ENCODE assay signal across 17 cellular contexts in the genomic region with DNA sequence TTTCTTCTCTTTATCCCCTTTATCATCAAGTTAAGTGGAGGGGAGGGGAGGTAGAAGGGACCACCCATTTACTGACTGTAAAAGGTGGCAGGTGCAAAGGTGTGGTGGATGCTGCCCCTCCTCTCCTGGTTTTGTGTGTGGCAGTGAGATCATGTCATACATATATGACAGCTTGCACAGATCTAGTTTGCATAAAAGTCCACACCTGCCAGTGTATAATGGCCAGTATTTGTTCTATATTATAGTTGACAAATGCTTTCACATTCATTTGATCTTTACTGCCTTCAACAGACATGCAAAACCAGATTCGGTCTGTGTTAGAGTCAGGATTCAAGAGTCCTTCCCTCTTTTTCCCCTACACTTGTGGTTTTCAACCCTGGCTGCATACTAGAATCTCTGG. TPM values are rescaled to one million over a fixed set of nuclear protein-coding genes. Genes with fewer than 3 reads are reported as not detected.
DNase-seq lines count a peak whose midpoint lies in the region; ATAC-seq and TF ChIP-seq lines count a peak whose summit lies in the region.
"Had no signal": no experiment of that assay in that cellular context is flagged by ENCODE, and none has a peak within 500 bp of the region (broad histone marks: within the 10 kb centered on the region; RNA-seq: fewer than 3 reads in every experiment).

No MANE protein-coding gene starts in this region.

- no peak overlapping the region for H3K4me3 ChIP-seq in heart right ventricle
- H3K4me3 ChIP-seq: GM23248, K562 had no signal

- no peak overlapping the region for H3K27ac ChIP-seq in heart right ventricle
- H3K27ac ChIP-seq: GM23248, RWPE1 had no signal

- H3K27me3 ChIP-seq in heart right ventricle = peaks cover 0 to 20% (median 13%) of the 10 kb centered on the region in 7 donors
- H3K27me3 ChIP-seq: BE2C had no signal

- peak; percentile 70 for ATAC-seq in left colon
- ATAC-seq in heart right ventricle = no peak
- ATAC-seq in GM18867 (IDR thresholded peaks at IDR 0.05; ENCODE audit: unreplicated experiment) = no peak
- ATAC-seq in HG03159 (IDR thresholded peaks at IDR 0.05; ENCODE audit: unreplicated experiment) = no peak

- 87 to 92% methylated on average over 1 of the region's 1 CpG for WGBS in heart right ventricle, 2 donors

- intact Hi-C loops in left colon (cut with DNase I, micrococcal nuclease) = no loop called here
- intact Hi-C loops in heart right ventricle (cut with DNase I) = no loop called here

- no peaks in the 10 kb centered on the region for H3K9me3 ChIP-seq in heart right ventricle
- H3K9me3 ChIP-seq: BE2C had no signal

- H3K4me1 ChIP-seq in heart right ventricle = peaks cover 0 to 5% (median 0%) of the 10 kb centered on the region in 9 donors
- H3K4me1 ChIP-seq: BE2C had no signal

- H3K36me3 ChIP-seq in heart right ventricle = no peaks in the 10 kb centered on the region
- H3K36me3 ChIP-seq: BE2C had no signal

- peak in 2 of 3 experiments; percentile 18 to 51 for DNase-seq in NCI-H1417 (lab: John Stamatoyannopoulos, UW)
- no peak for DNase-seq in NCI-H1417 treated with DMSO at 0.1 percent for 48 hours (lab: John Stamatoyannopoulos, UW)
- peak; percentile 63 for DNase-seq in COLO668 (lab: John Stamatoyannopoulos, UW; ENCODE audit: unreplicated experiment)
- DNase-seq in NCI-H526 (lab: John Stamatoyannopoulos, UW) = peak; percentile 96 to 98
- DNase-seq in left colon = no peak
- no peak for DNase-seq in heart right ventricle
- DNase-seq: 8988T; BE2C; CD8-positive, alpha-beta memory T cell; GM23248; NCI-H2029; NCI-H446 treated with DMSO at 0.1 percent for 48 hours; NK-92 treated with Interleukin-12 subunit alpha and Interleukin-12 subunit beta, amount 100 ng/mL, for 24 hours had no signal

- no peak for TF ChIP-seq CTCF in heart right ventricle (IDR thresholded peaks at IDR 0.05)

RNA-seq across cellular contexts. Expression of gene TGFA, which starts 55.1 kb away (rescaled TPM):
- 10 to 100 TPM; 30.5 to 30.8 TPM for total RNA-seq in left colon
- total RNA-seq in heart right ventricle = 1 to 10 TPM in 6 of 10 donors, under 1 TPM in 4; 0.28 to 3.4 (median 1.3) TPM
- 1 to 10 TPM in 1 of 2 donors, under 1 TPM in 1; 0.17 to 1.2 TPM for polyA plus RNA-seq in heart right ventricle
- total RNA-seq: K562 had no signal
- polyA plus RNA-seq: K562 had no signal

Comparison
In these comparisons a context has a peak if more than half of its experiments do, and no peak if none do; other contexts are left out.
1. DNase-seq: peak in NCI-H1417 (2 of 3), COLO668 (single experiment) and NCI-H526 (2 of 2); none in NCI-H1417 treated with DMSO at 0.1 percent for 48 hours (single experiment), left colon (0 of 2) and heart right ventricle (0 of 2).
2. RNA of gene TGFA, which starts 55.1 kb away (total RNA-seq): 30.5 to 30.8 TPM in left colon; 0.28 to 3.4 TPM in heart right ventricle; every median in the first group is over 4 times any median in the second.